In genomic region chr14:80491131-80491530, GRCh38 we compare ENCODE assay signal across 8 cellular contexts.
DNase-seq lines count a peak whose midpoint lies in the region; ATAC-seq and TF ChIP-seq lines count a peak whose summit lies in the region.

No MANE protein-coding gene starts in this region.

- H3K79me2 ChIP-seq in PC-9 (ENCODE audit: low read depth), result no peaks in the 10 kb centered on the region

- CTCF ChIA-PET in PC-9 (lab: Charles Lee), result no interaction called here

- H3F3A ChIP-seq in PC-9 (ENCODE audit: insufficient read depth, low read depth), result no peaks in the 10 kb centered on the region

- TF ChIP-seq CTCF in fibroblast of pulmonary artery (IDR thresholded peaks at IDR 0.05; ENCODE audit: low read length, missing control alignments), result no peak
- TF ChIP-seq CTCF in PC-9 (conservative IDR thresholded peaks at IDR 0.05), result no peak

- ATAC-seq in GM21423 (IDR thresholded peaks at IDR 0.05; ENCODE audit: unreplicated experiment) (peak; percentile 75), GM21515 (IDR thresholded peaks at IDR 0.05; ENCODE audit: unreplicated experiment) (no peak)

- peak overlapping the region in 1 of 11 experiments; percentile 18; a peak in 1 of 22 replicates for H3K9ac ChIP-seq in BLaER1 treated with 17β-estradiol and CSF1 and Interleukin-3, amounts not matched to agents 10 nM and 100 nM

- POLR2A ChIA-PET in PC-9 (lab: Charles Lee; ENCODE audit: unreplicated experiment), result no interaction called here

- H3K36me3 ChIP-seq in BLaER1 treated with 17β-estradiol and CSF1 and Interleukin-3, amounts not matched to agents 10 nM and 100 nM, result no peaks in the 10 kb centered on the region
- no peaks in the 10 kb centered on the region for H3K36me3 ChIP-seq in PC-9 (ENCODE audit: low read depth)

- H3K9me3 ChIP-seq in BLaER1 treated with 17β-estradiol and CSF1 and Interleukin-3, amounts not matched to agents 10 nM and 100 nM (replicated peaks in 1 of 11), result no peaks in the 10 kb centered on the region
- H3K9me3 ChIP-seq in PC-9 (ENCODE audit: insufficient read depth, low read depth), result no peaks in the 10 kb centered on the region; the same call in 1 of the 2 replicates

- intact Hi-C loops in PC-9 (cut with micrococcal nuclease; ENCODE audit: unreplicated experiment), result no loop called here

- H3K27me3 ChIP-seq in BLaER1 treated with 17β-estradiol and CSF1 and Interleukin-3, amounts not matched to agents 10 nM and 100 nM, result no peaks in the 10 kb centered on the region
- no peaks in the 10 kb centered on the region for H3K27me3 ChIP-seq in PC-9 (ENCODE audit: insufficient read depth, low read depth)

- peaks cover 8 to 31% (median 20%) of the 10 kb centered on the region in 10 experiments; a peak in 18 of 20 replicates for H3K4me1 ChIP-seq in BLaER1 treated with 17β-estradiol and CSF1 and Interleukin-3, amounts not matched to agents 10 nM and 100 nM
- H3K4me1 ChIP-seq in PC-9 (replicated peaks; ENCODE audit: insufficient read depth), result no peaks in the 10 kb centered on the region

- H2AFZ ChIP-seq in PC-9, result no peak overlapping the region

- no TSS peak for BruUV-seq in PC-9 (replicated peaks; lab: Mats Ljungman, UMichigan)

- H3K4me2 ChIP-seq in BLaER1 treated with 17β-estradiol and CSF1 and Interleukin-3, amounts not matched to agents 10 nM and 100 nM, result peak overlapping the region; percentile 2 to 53 (median 28); a peak in 19 of 22 replicates
- no peak overlapping the region for H3K4me2 ChIP-seq in PC-9

- DNase-seq in Kasumi-1 (lab: John Stamatoyannopoulos, UW) (peak; percentile 1 to 17), fibroblast of pulmonary artery (ENCODE audit: low read depth) (peak; percentile 41), PC-9 (no peak), DMS79 treated with DMSO at 0.1 percent for 48 hours (lab: John Stamatoyannopoulos, UW) (no peak)
- no peak for DNase-seq in activated effector memory CD4-positive, alpha-beta T cell treated with anti-CD3 and anti-CD28 coated beads, Interleukin-2, amount 50 U/mL, for 16 hours

- peak overlapping the region in 1 of 11 experiments; percentile 15; a peak in 3 of 22 replicates for H3K27ac ChIP-seq in BLaER1 treated with 17β-estradiol and CSF1 and Interleukin-3, amounts not matched to agents 10 nM and 100 nM
- H3K27ac ChIP-seq in PC-9, result no peak overlapping the region

- H3K4me3 ChIP-seq in BLaER1 treated with 17β-estradiol and CSF1 and Interleukin-3, amounts not matched to agents 10 nM and 100 nM, result no peak overlapping the region
- H3K4me3 ChIP-seq in fibroblast of pulmonary artery (replicated peaks; ENCODE audit: low read depth, low read length) (no peak overlapping the region), PC-9 (no peak overlapping the region)

- no peaks in the 10 kb centered on the region for H3K9me2 ChIP-seq in PC-9 (ENCODE audit: insufficient read depth)

- H4K20me1 ChIP-seq in BLaER1 treated with 17β-estradiol and CSF1 and Interleukin-3, amounts not matched to agents 10 nM and 100 nM, result no peaks in the 10 kb centered on the region
- H4K20me1 ChIP-seq in PC-9 (ENCODE audit: insufficient read depth), result no peaks in the 10 kb centered on the region

Comparison
In these comparisons a context has a peak if more than half of its experiments do, and no peak if none do; other contexts are left out.
1. DNase-seq: peak in Kasumi-1 (2 of 2) and fibroblast of pulmonary artery (single experiment); none in PC-9 (0 of 2), DMS79 treated with DMSO at 0.1 percent for 48 hours (single experiment) and activated effector memory CD4-positive, alpha-beta T cell treated with anti-CD3 and anti-CD28 coated beads, Interleukin-2, amount 50 U/mL, for 16 hours (single experiment).